In genomic region chr15:90097475-90097874, GRCh38 we compare ENCODE assay signal across 8 cellular contexts. TPM values are rescaled to one million over a fixed set of nuclear protein-coding genes. Genes with fewer than 3 reads are reported as not detected.
DNase-seq lines count a peak whose midpoint lies in the region; ATAC-seq lines count a peak whose summit lies in the region.

No MANE protein-coding gene starts in this region.

- H3K27ac Mint-ChIP-seq in T-helper 1 cell treated with Interleukin-12 subunit alpha and Interleukin-12 subunit beta and Interleukin-4 antibody, amounts not matched to agents 30 μg/mL and 1 μg/mL, for 36 hours: peak overlapping the region; percentile 97

- H3K27me3 Mint-ChIP-seq in T-helper 1 cell treated with Interleukin-12 subunit alpha and Interleukin-12 subunit beta and Interleukin-4 antibody, amounts not matched to agents 30 μg/mL and 1 μg/mL, for 36 hours (ENCODE audit: low read depth): no peaks in the 10 kb centered on the region

- peaks cover 28% of the 10 kb centered on the region for H3K36me3 Mint-ChIP-seq in T-helper 1 cell treated with Interleukin-12 subunit alpha and Interleukin-12 subunit beta and Interleukin-4 antibody, amounts not matched to agents 30 μg/mL and 1 μg/mL, for 36 hours (ENCODE audit: low read depth)

- H3K4me3 Mint-ChIP-seq in T-helper 1 cell treated with Interleukin-12 subunit alpha and Interleukin-12 subunit beta and Interleukin-4 antibody, amounts not matched to agents 30 μg/mL and 1 μg/mL, for 36 hours: peak overlapping the region; percentile 84

- H3K9me3 Mint-ChIP-seq in T-helper 1 cell treated with Interleukin-12 subunit alpha and Interleukin-12 subunit beta and Interleukin-4 antibody, amounts not matched to agents 30 μg/mL and 1 μg/mL, for 36 hours: no peaks in the 10 kb centered on the region

- intact Hi-C loops in Right ventricle myocardium inferior (cut with DNase I): no loop called here

- ATAC-seq in GM18868 (IDR thresholded peaks at IDR 0.05; ENCODE audit: unreplicated experiment): peak; percentile 51
- peak; percentile 74 for ATAC-seq in HG02938 (IDR thresholded peaks at IDR 0.05; ENCODE audit: unreplicated experiment)
- no peak for ATAC-seq in Right ventricle myocardium inferior

- DNase-seq in effector CD4-positive, alpha-beta T cell: peak; percentile 49
- DNase-seq in stimulated activated CD4-positive, alpha-beta T cell treated with anti-CD3 and anti-CD28 coated beads, TNF-alpha, amount 100 ng/mL, for 48 hours (ENCODE audit: low read depth in 3 of 3): peak in 2 of 3 donors; percentile 39 to 57
- DNase-seq in 8988T: no peak
- DNase-seq in anterior cingulate cortex (lab: John Stamatoyannopoulos, UW): no peak
- no peak for DNase-seq in Right ventricle myocardium inferior (ENCODE audit: missing footprints)

- H3K4me1 Mint-ChIP-seq in T-helper 1 cell treated with Interleukin-12 subunit alpha and Interleukin-12 subunit beta and Interleukin-4 antibody, amounts not matched to agents 30 μg/mL and 1 μg/mL, for 36 hours (ENCODE audit: low read depth): peaks cover 57% of the 10 kb centered on the region

RNA-seq across cellular contexts. Expression of gene IDH2, which starts 4.8 kb away (rescaled TPM):
- total RNA-seq in Right ventricle myocardium inferior: 1,173 TPM

Comparison
In these comparisons a context has a peak if more than half of its experiments do, and no peak if none do; other contexts are left out.
1. DNase-seq: peak in effector CD4-positive, alpha-beta T cell (single experiment) and stimulated activated CD4-positive, alpha-beta T cell treated with anti-CD3 and anti-CD28 coated beads, TNF-alpha, amount 100 ng/mL, for 48 hours (2 of 3); none in 8988T (single experiment), anterior cingulate cortex (0 of 58) and Right ventricle myocardium inferior (single experiment).